Comparison of ENCODE assay signal across 20 cellular contexts in genomic region chr3:30501526-30501925, GRCh38.
DNase-seq lines count a peak whose midpoint lies in the region; ATAC-seq, FAIRE-seq and TF ChIP-seq lines count a peak whose summit lies in the region.
"Had no signal": no experiment of that assay in that cellular context is flagged by ENCODE, and none has a peak within 500 bp of the region (broad histone marks: within the 10 kb centered on the region; RNA-seq: fewer than 3 reads in every experiment).

No MANE protein-coding gene starts in this region.

- TF ChIP-seq RAD21 in HepG2 (CRISPR knock-in tag; IDR thresholded peaks at IDR 0.05) = no peak

- no peak overlapping the region for H3K14ac ChIP-seq in H9 (ENCODE audit: insufficient read depth, low read length)

- no peak overlapping the region for H3K23ac ChIP-seq in H9 (ENCODE audit: insufficient read length, low read depth, low read length)

- H3T11ph ChIP-seq in H9 (ENCODE audit: low read length) = no peak overlapping the region

- no peak overlapping the region for H4K5ac ChIP-seq in H9 (ENCODE audit: insufficient read length, low read depth, low read length)

- H2AFZ ChIP-seq in HepG2 (ENCODE audit: low read length) (no peak overlapping the region), H9 (ENCODE audit: low read length) (no peak overlapping the region)

- H3K9me3 ChIP-seq in HepG2 (ENCODE audit: low read length) = no peaks in the 10 kb centered on the region
- no peaks in the 10 kb centered on the region for H3K9me3 ChIP-seq in right lobe of liver
- no peaks in the 10 kb centered on the region for H3K9me3 ChIP-seq in RWPE2 (ENCODE audit: severe bottlenecking)
- no peaks in the 10 kb centered on the region for H3K9me3 ChIP-seq in H9 (ENCODE audit: control insufficient read depth, low read depth, low read length)
- H3K9me3 ChIP-seq: A549 had no signal

- peaks cover 49% of the 10 kb centered on the region for H3K4me1 ChIP-seq in HepG2 (ENCODE audit: insufficient read depth, low read length)
- H3K4me1 ChIP-seq in right lobe of liver = peaks cover 0 to 8% (median 2%) of the 10 kb centered on the region in 4 donors
- peaks cover 29% of the 10 kb centered on the region for H3K4me1 ChIP-seq in RWPE2 (ENCODE audit: insufficient read depth, poor library complexity, severe bottlenecking)
- H3K4me1 ChIP-seq in H9 (ENCODE audit: insufficient read depth, low read length) = peaks cover under 1% of the 10 kb centered on the region; the same call in 1 of the 2 replicates
- H3K4me1 ChIP-seq: A549 had no signal

- no peak for TF ChIP-seq POLR2A in HepG2 (IDR thresholded peaks at IDR 0.05; ENCODE audit: insufficient read depth in 1 of 2, low read depth in 2 of 2, low read length in 2 of 2)
- TF ChIP-seq POLR2A in right lobe of liver (IDR thresholded peaks at IDR 0.05) = no peak

- H3K36me3 Mint-ChIP-seq in memory B cell (peaks cover 3% of the 10 kb centered on the region), H9 (ENCODE audit: insufficient read depth in 1 of 3, low read depth in 3 of 3) (no peaks in the 10 kb centered on the region)
- no peaks in the 10 kb centered on the region for H3K36me3 Mint-ChIP-seq in activated naive CD8-positive, alpha-beta T cell treated with anti-CD3 and anti-CD28 coated beads, Interleukin-2, amount 50 U/mL, for 24 hours (ENCODE audit: low read depth)
- H3K36me3 Mint-ChIP-seq: CD4-positive, CD25-positive, alpha-beta regulatory T cell had no signal

- peaks cover 49% of the 10 kb centered on the region for H3K4me1 Mint-ChIP-seq in memory B cell
- peaks cover 4 to 6% of the 10 kb centered on the region in 2 experiments for H3K4me1 Mint-ChIP-seq in H9
- peaks cover 55% of the 10 kb centered on the region for H3K4me1 Mint-ChIP-seq in activated naive CD8-positive, alpha-beta T cell treated with anti-CD3 and anti-CD28 coated beads, Interleukin-2, amount 50 U/mL, for 24 hours

- peak overlapping the region; percentile 89 for H3K27ac Mint-ChIP-seq in memory B cell
- H3K27ac Mint-ChIP-seq in H9 = no peak overlapping the region
- H3K27ac Mint-ChIP-seq in activated naive CD8-positive, alpha-beta T cell treated with anti-CD3 and anti-CD28 coated beads, Interleukin-2, amount 50 U/mL, for 24 hours = no peak overlapping the region

- H4K20me1 ChIP-seq in HepG2 (ENCODE audit: insufficient read depth, low read length) (no peaks in the 10 kb centered on the region), H9 (ENCODE audit: control insufficient read depth, insufficient read depth, insufficient read length) (no peaks in the 10 kb centered on the region)

- no peak overlapping the region for H3K27ac ChIP-seq in HepG2 (ENCODE audit: extremely low read length, insufficient read depth, low read length)
- H3K27ac ChIP-seq in right lobe of liver = no peak overlapping the region
- H3K27ac ChIP-seq in RWPE2 (ENCODE audit: poor library complexity, severe bottlenecking) = peak overlapping the region; percentile 85
- H3K27ac ChIP-seq in H9 (ENCODE audit: insufficient read length, low read depth, low read length) = no peak overlapping the region

- CTCF ChIA-PET in HepG2 (lab: Yijun Ruan, JAX; ENCODE audit: low intra/inter-chr PET ratio, low total read pairs) = no interaction called here

- no peak overlapping the region for H3K4ac ChIP-seq in H9 (ENCODE audit: low read depth, low read length)

- no peak overlapping the region for H3K18ac ChIP-seq in H9 (ENCODE audit: insufficient read length, low read depth, low read length)

- no peaks in the 10 kb centered on the region for H3K23me2 ChIP-seq in H9 (ENCODE audit: insufficient read length, low read depth, low read length, poor library complexity, severe bottlenecking)

- H2BK12ac ChIP-seq in H9 (ENCODE audit: insufficient read length, low read depth, low read length) = no peak overlapping the region

- no peak overlapping the region for H2BK120ac ChIP-seq in H9 (ENCODE audit: low read depth, low read length, poor library complexity, severe bottlenecking)

- H3K79me1 ChIP-seq in H9 (ENCODE audit: insufficient read depth, low read depth, low read length, poor library complexity, severe bottlenecking) = no peaks in the 10 kb centered on the region

- intact Hi-C loops in HepG2 (cut with micrococcal nuclease; ENCODE audit: unreplicated experiment) = no loop called here
- intact Hi-C loops in right lobe of liver (cut with DNase I) = no loop called here

- H3K79me2 ChIP-seq in HepG2 (ENCODE audit: insufficient read depth, low read length) = no peaks in the 10 kb centered on the region
- H3K79me2 ChIP-seq in H9 (ENCODE audit: insufficient read depth, low read length) = no peaks in the 10 kb centered on the region

- no peak overlapping the region for H3K56ac ChIP-seq in H9 (ENCODE audit: insufficient read length, low read depth, low read length)

- no peaks in the 10 kb centered on the region for H3K27me3 ChIP-seq in HepG2 (ENCODE audit: control insufficient read depth in 1 of 2, insufficient read depth in 2 of 2, low read length in 2 of 2)
- H3K27me3 ChIP-seq in right lobe of liver = no peaks in the 10 kb centered on the region
- H3K27me3 ChIP-seq in RWPE2 (ENCODE audit: insufficient read depth, poor library complexity, severe bottlenecking) = no peaks in the 10 kb centered on the region
- H3K27me3 ChIP-seq in H9 (ENCODE audit: insufficient read depth, low read length) = no peaks in the 10 kb centered on the region

- H3K9me3 Mint-ChIP-seq in memory B cell (no peaks in the 10 kb centered on the region), H9 (no peaks in the 10 kb centered on the region; a peak in 3 of 5 replicates)
- peaks cover 3% of the 10 kb centered on the region for H3K9me3 Mint-ChIP-seq in activated naive CD8-positive, alpha-beta T cell treated with anti-CD3 and anti-CD28 coated beads, Interleukin-2, amount 50 U/mL, for 24 hours
- H3K9me3 Mint-ChIP-seq: CD4-positive, CD25-positive, alpha-beta regulatory T cell had no signal

- H3K4me3 ChIP-seq in HepG2 (replicated peaks in 1 of 3; ENCODE audit: insufficient read depth in 1 of 3, low read depth in 2 of 3, low read length in 3 of 3) (no peak overlapping the region), right lobe of liver (no peak overlapping the region), RWPE2 (ENCODE audit: severe bottlenecking) (no peak overlapping the region)
- H3K4me3 ChIP-seq: A549 had no signal

- no peak overlapping the region for H2BK20ac ChIP-seq in H9 (ENCODE audit: low read depth, low read length, poor library complexity, severe bottlenecking)

- no peaks in the 10 kb centered on the region for H3K36me3 ChIP-seq in HepG2 (replicated peaks in 1 of 2; ENCODE audit: control insufficient read depth in 1 of 2, insufficient read depth in 2 of 2, low read length in 2 of 2)
- no peaks in the 10 kb centered on the region for H3K36me3 ChIP-seq in right lobe of liver
- no peaks in the 10 kb centered on the region for H3K36me3 ChIP-seq in RWPE2 (ENCODE audit: low read depth)

- no peak overlapping the region for H2AK5ac ChIP-seq in H9 (ENCODE audit: insufficient read length, low read length)

- H2BK15ac ChIP-seq in H9 (ENCODE audit: low read depth, low read length) = no peak overlapping the region

- H3K4me3 Mint-ChIP-seq in memory B cell (peak overlapping the region; percentile 47), H9 (no peak overlapping the region)
- no peak overlapping the region for H3K4me3 Mint-ChIP-seq in activated naive CD8-positive, alpha-beta T cell treated with anti-CD3 and anti-CD28 coated beads, Interleukin-2, amount 50 U/mL, for 24 hours

- H4K91ac ChIP-seq in H9 (ENCODE audit: insufficient read length, low read depth, low read length) = no peak overlapping the region

- POLR2A ChIA-PET in HepG2 (lab: Yijun Ruan, JAX) = no interaction called here

- TF ChIP-seq EP300 in HepG2 (IDR thresholded peaks at IDR 0.05; ENCODE audit: low read depth in 2 of 2, low read length in 2 of 2) (no peak), HepG2 (CRISPR knock-in tag; IDR thresholded peaks at IDR 0.05; ENCODE audit: borderline replicate concordance) (no peak)

- BruUV-seq in HepG2 (replicated peaks; lab: Mats Ljungman, UMichigan) = no TSS peak

- H3K4me2 ChIP-seq in HepG2 (ENCODE audit: low read depth, low read length) (no peak overlapping the region), H9 (ENCODE audit: insufficient read depth, insufficient read length, low read length) (no peak overlapping the region)
- H3K4me2 ChIP-seq: A549 had no signal

- in situ Hi-C loops in HepG2 (cut with HindIII; ENCODE audit: extremely low pct_ligation_motif_present, low pct_unique_long_range_greater_than_20kb) = no loop called here

- H3K27me3 Mint-ChIP-seq in memory B cell (no peaks in the 10 kb centered on the region), H9 (ENCODE audit: low read depth) (peaks cover 1% of the 10 kb centered on the region; the same call in 1 of the 2 replicates)
- H3K27me3 Mint-ChIP-seq in activated naive CD8-positive, alpha-beta T cell treated with anti-CD3 and anti-CD28 coated beads, Interleukin-2, amount 50 U/mL, for 24 hours = no peaks in the 10 kb centered on the region

- no peak for TF ChIP-seq CTCF in HepG2 (CRISPR knock-in tag; IDR thresholded peaks at IDR 0.05)
- TF ChIP-seq CTCF in right lobe of liver (IDR thresholded peaks at IDR 0.05) = no peak
- no peak for TF ChIP-seq CTCF in RWPE2 (IDR thresholded peaks at IDR 0.05; ENCODE audit: poor library complexity, severe bottlenecking)
- TF ChIP-seq CTCF in H9 (conservative IDR thresholded peaks at IDR 0.05) = no peak

- no peak overlapping the region for H4K8ac ChIP-seq in H9 (replicated peaks; ENCODE audit: insufficient read length, low read depth, low read length)

- FAIRE-seq in HepG2 (lab: Jason Lieb, UNC) = no peak
- FAIRE-seq: A549, GM19239 had no signal

- DNase-seq in HepG2 (ENCODE audit: low spot score) = no peak
- DNase-seq in right lobe of liver = no peak
- no peak for DNase-seq in RWPE2 (ENCODE audit: low spot score)
- DNase-seq in memory B cell (ENCODE audit: low spot score in 2 of 2) = no peak
- no peak for DNase-seq in H9
- DNase-seq in activated CD4-positive, alpha-beta T cell treated with anti-CD3 and anti-CD28 coated beads, Interleukin-2, amount 50 U/mL, for 4 hours = no peak
- no peak for DNase-seq in activated naive CD8-positive, alpha-beta T cell treated with anti-CD3 and anti-CD28 coated beads, Interleukin-2, amount 50 U/mL, for 24 hours
- no peak for DNase-seq in dedifferentiated amniotic fluid mesenchymal stem cell (ENCODE audit: extremely low spot score)
- DNase-seq: Calu3; CD4-positive, CD25-positive, alpha-beta regulatory T cell; DMS79; GDM1; Karpas-422; NCI-H187 treated with DMSO at 0.1 percent for 48 hours; NCI-H446; NCI-H774; SHP77 had no signal

- H3K9ac ChIP-seq in HepG2 (ENCODE audit: insufficient read depth, low read depth, low read length) = no peak overlapping the region
- H3K9ac ChIP-seq in H9 (ENCODE audit: extremely low read depth, insufficient read length, low read length) = no peak overlapping the region

- ATAC-seq in HepG2 = no peak
- ATAC-seq in right lobe of liver = no peak
- ATAC-seq in RWPE2 (ENCODE audit: low read depth) = no peak
- no peak for ATAC-seq in memory B cell (ENCODE audit: low read depth)
- ATAC-seq in activated naive CD8-positive, alpha-beta T cell treated with anti-CD3 and anti-CD28 coated beads, Interleukin-2, amount 50 U/mL, for 24 hours = no peak
- ATAC-seq: A549, Panc1 had no signal

- H2BK5ac ChIP-seq in H9 (ENCODE audit: insufficient read length, low read length) = no peak overlapping the region

TF ChIP-seq in HepG2, 621 proteins besides CTCF, POLR2A, EP300 and RAD21 (continues in another document):
- TF ChIP-seq FOXK1 (CRISPR knock-in tag; IDR thresholded peaks at IDR 0.05; ENCODE audit: borderline replicate concordance, low read depth) (no peak), FOXJ3 (CRISPR knock-in tag; IDR thresholded peaks at IDR 0.05; ENCODE audit: borderline replicate concordance) (no peak)
